Comparison of ENCODE assay signal across 37 cellular contexts in the genomic region with DNA sequence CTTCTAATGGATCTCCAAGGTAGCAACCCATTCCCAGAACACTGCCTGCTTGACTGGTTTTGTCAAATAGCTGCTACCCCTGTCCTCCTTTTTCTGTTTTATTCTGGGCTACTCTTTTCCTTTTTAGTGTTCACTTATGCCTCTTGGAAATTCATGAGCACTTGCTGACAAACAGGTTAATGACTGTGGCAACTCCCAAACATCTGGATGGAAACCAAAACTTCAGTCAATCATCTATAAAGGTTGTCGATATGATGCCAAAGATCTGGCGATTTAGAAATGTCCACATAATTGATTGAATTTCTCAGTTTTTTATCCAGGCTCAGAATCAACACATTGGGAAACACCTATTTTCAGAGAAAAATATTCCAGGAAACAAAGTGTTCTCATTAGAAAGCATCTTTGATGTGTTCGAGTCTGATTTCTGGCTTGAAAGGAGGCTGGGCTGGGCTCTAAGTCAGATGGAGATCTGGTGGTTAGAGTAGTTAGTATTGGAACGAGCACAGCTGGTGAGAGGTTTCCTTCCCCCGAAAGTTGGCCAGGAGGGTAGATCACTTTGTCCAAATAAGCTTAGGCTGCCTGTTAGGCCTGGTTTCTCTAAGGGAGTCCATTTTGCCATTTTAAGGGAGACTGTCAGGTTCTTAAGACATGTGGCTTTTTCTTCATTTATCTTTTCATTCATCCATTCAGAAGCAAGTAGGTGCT. TPM values are rescaled to one million over a fixed set of nuclear protein-coding genes. Genes with fewer than 3 reads are reported as not detected.
"Had no signal": no experiment of that assay in that cellular context is flagged by ENCODE, and none has a peak within 500 bp of the region (broad histone marks: within the 10 kb centered on the region; RNA-seq: fewer than 3 reads in every experiment).

No MANE protein-coding gene starts in this region.

- DNase-seq: activated B cell treated with CpG ODN at 0.5 μM for 24 hours; activated CD4-positive, alpha-beta memory T cell treated with anti-CD3 and anti-CD28 coated beads for 36 hours; activated CD4-positive, alpha-beta T cell treated with anti-CD3 and anti-CD28 coated beads for 4 hours; activated CD4-positive, alpha-beta T cell treated with anti-CD3 and anti-CD28 coated beads, Interleukin-2, amount 10 ng/mL, durations not matched to agents 24 days and 14 days; activated CD4-positive, alpha-beta T cell treated with anti-CD3 and anti-CD28 coated beads, Interleukin-2, amount 50 U/mL, for 1 hour; activated CD4-positive, alpha-beta T cell treated with anti-CD3 and anti-CD28 coated beads, Interleukin-2, amount 50 U/mL, for 4 hours; activated CD4-positive, CD25-positive, alpha-beta regulatory T cell treated with anti-CD3 and anti-CD28 coated beads, Interleukin-2, amount 50 U/mL, for 72 hours; activated CD8-positive, alpha-beta memory T cell treated with anti-CD3 and anti-CD28 coated beads, Interleukin-2, amount 50 U/mL, for 4 hours; activated CD8-positive, alpha-beta T cell treated with anti-CD3 and anti-CD28 coated beads for 36 hours; activated effector memory CD4-positive, alpha-beta T cell treated with anti-CD3 and anti-CD28 coated beads, Interleukin-2, amount 50 U/mL, for 16 hours; activated gamma-delta T cell treated with Interleukin-2 at 50 U/mL for 16 hours; activated naive CD4-positive, alpha-beta T cell; activated naive CD4-positive, alpha-beta T cell treated with anti-CD3 and anti-CD28 coated beads for 36 hours; activated naive CD4-positive, alpha-beta T cell treated with anti-CD3 and anti-CD28 coated beads, Interleukin-2, amount 50 U/mL, for 16 hours; activated naive CD8-positive, alpha-beta T cell treated with anti-CD3 and anti-CD28 coated beads for 36 hours; activated T-cell treated with anti-CD3 and anti-CD28 coated beads for 4 hours; activated T-cell treated with anti-CD3 and anti-CD28 coated beads, Interleukin-2, amount 50 U/mL, for 1 hour; activated T-cell treated with anti-CD3 and anti-CD28 coated beads, Interleukin-2, amount 50 U/mL, for 4 hours; activated T-cell treated with anti-CD3 and anti-CD28 coated beads, Interleukin-2, amount 50 U/mL, for 72 hours; adrenal gland; amniotic stem cell; aorta; body of pancreas; brain microvascular endothelial cell; central memory CD4-positive, alpha-beta T cell; T-helper 1 cell; T-helper 2 cell; T-helper 9 cell had no signal

- H3K4me3 ChIP-seq: adrenal gland, body of pancreas, breast epithelium had no signal

- H3K27me3 ChIP-seq: body of pancreas had no signal

- FAIRE-seq: astrocyte, TTC549 had no signal

- H3K27ac ChIP-seq: adrenal gland, body of pancreas, brain microvascular endothelial cell, breast epithelium, VCaP had no signal

- ATAC-seq: activated CD8-positive, alpha-beta T cell treated with anti-CD3 and anti-CD28 coated beads for 36 hours; activated naive CD4-positive, alpha-beta T cell treated with anti-CD3 and anti-CD28 coated beads, Interleukin-2, amount 50 U/mL, for 72 hours; activated T-cell treated with anti-CD3 and anti-CD28 coated beads, Interleukin-2, amount 50 U/mL, for 4 hours; activated T-cell treated with anti-CD3 and anti-CD28 coated beads, Interleukin-2, amount 50 U/mL, for 72 hours; activated T-helper 17 cell treated with anti-CD3 and anti-CD28 coated beads, Interleukin-2, amount 50 U/mL, for 72 hours; body of pancreas had no signal

- H3K36me3 ChIP-seq: adrenal gland, brain microvascular endothelial cell, breast epithelium had no signal

- H3K9me3 ChIP-seq: adrenal gland, body of pancreas, breast epithelium had no signal

- H3K4me1 ChIP-seq: adrenal gland, breast epithelium had no signal

RNA-seq across cellular contexts. Expression of a gene that starts 17.8 kb away (rescaled TPM):
- total RNA-seq: activated B cell treated with CpG ODN at 0.5 μM for 24 hours; activated CD4-positive, alpha-beta memory T cell treated with anti-CD3 and anti-CD28 coated beads for 36 hours; activated CD8-positive, alpha-beta memory T cell treated with anti-CD3 and anti-CD28 coated beads for 36 hours; activated CD8-positive, alpha-beta T cell treated with anti-CD3 and anti-CD28 coated beads for 36 hours; activated naive CD4-positive, alpha-beta T cell treated with anti-CD3 and anti-CD28 coated beads for 36 hours; activated naive CD4-positive, alpha-beta T cell treated with anti-CD3 and anti-CD28 coated beads, Interleukin-2, amount 50 U/mL, for 72 hours; activated naive CD8-positive, alpha-beta T cell treated with anti-CD3 and anti-CD28 coated beads for 36 hours; activated T-cell treated with anti-CD3 and anti-CD28 coated beads, Interleukin-2, amount 50 U/mL, for 4 hours; activated T-helper 1 cell treated with anti-CD3 and anti-CD28 coated beads, Interleukin-12 subunit alpha, Interleukin-12 subunit beta, Interleukin-2, Interleukin-4 antibody, amounts not matched to agents 30 ng/mL and 10 ng/mL and 1 ng/mL, durations not matched to agents 14 hours and 24 hours and 36 hours; aorta; cardiac septum had no signal
- polyA plus RNA-seq: aorta had no signal
